Comparison of ENCODE assay signal across 17 cellular contexts in genomic region chr2:23659773-23660172, GRCh38.
DNase-seq lines count a peak whose midpoint lies in the region; ATAC-seq, FAIRE-seq and TF ChIP-seq lines count a peak whose summit lies in the region.
"Had no signal": no experiment of that assay in that cellular context is flagged by ENCODE, and none has a peak within 500 bp of the region (broad histone marks: within the 10 kb centered on the region; RNA-seq: fewer than 3 reads in every experiment).

No MANE protein-coding gene starts in this region.

- 71% methylated on average over 2 of the region's 2 CpGs for WGBS in HepG2 (ENCODE audit: low lambda C conversion rate)
- 90% methylated on average over 2 of the region's 2 CpGs for WGBS in right lobe of liver (ENCODE audit: insufficient coverage, low coverage, low lambda C conversion rate, missing lambda C conversion rate)

- POLR2A ChIA-PET in HepG2 (lab: Yijun Ruan, JAX): no interaction called here

- TF ChIP-seq RAD21 in HepG2 (CRISPR knock-in tag; IDR thresholded peaks at IDR 0.05): no peak

- H3K4me1 ChIP-seq in HepG2 (ENCODE audit: insufficient read depth, low read length) (peaks cover 58% of the 10 kb centered on the region), right lobe of liver (no peaks in the 10 kb centered on the region)
- H3K4me1 ChIP-seq in effector memory CD4-positive, alpha-beta T cell (ENCODE audit: control insufficient read depth, insufficient read depth, low read length, poor library complexity, severe bottlenecking): no peaks in the 10 kb centered on the region

- peaks cover 6% of the 10 kb centered on the region for H3K27me3 Mint-ChIP-seq in nephron (ENCODE audit: low read depth)

- FAIRE-seq in HepG2 (lab: Jason Lieb, UNC): no peak
- FAIRE-seq: A204.1, GM18507 had no signal

- H3K9me3 ChIP-seq in HepG2 (ENCODE audit: low read length) (no peaks in the 10 kb centered on the region), right lobe of liver (no peaks in the 10 kb centered on the region)
- H3K9me3 ChIP-seq in effector memory CD4-positive, alpha-beta T cell (ENCODE audit: control insufficient read depth, low read length): no peaks in the 10 kb centered on the region

- H2AFZ ChIP-seq in HepG2 (ENCODE audit: low read length): no peak overlapping the region

- H3K9me3 Mint-ChIP-seq in nephron: no peaks in the 10 kb centered on the region
- H3K9me3 Mint-ChIP-seq: CD4-positive, alpha-beta T cell; H9 had no signal

- H3K79me2 ChIP-seq in HepG2 (ENCODE audit: insufficient read depth, low read length): no peaks in the 10 kb centered on the region

- no peak for TF ChIP-seq CTCF in HepG2 (CRISPR knock-in tag; IDR thresholded peaks at IDR 0.05)
- TF ChIP-seq CTCF in right lobe of liver (IDR thresholded peaks at IDR 0.05): no peak
- TF ChIP-seq CTCF in nephron (IDR thresholded peaks at IDR 0.05; ENCODE audit: unreplicated experiment in 3 of 3): no peak

- H3K36me3 ChIP-seq in HepG2 (replicated peaks in 1 of 2; ENCODE audit: control insufficient read depth in 1 of 2, insufficient read depth in 2 of 2, low read length in 2 of 2) (no peaks in the 10 kb centered on the region), right lobe of liver (no peaks in the 10 kb centered on the region)
- no peaks in the 10 kb centered on the region for H3K36me3 ChIP-seq in effector memory CD4-positive, alpha-beta T cell (ENCODE audit: control insufficient read depth, insufficient read depth, low read length)

- H3K9ac ChIP-seq in HepG2 (ENCODE audit: insufficient read depth, low read depth, low read length): no peak overlapping the region

- H3K36me3 Mint-ChIP-seq in nephron (ENCODE audit: low read depth): no peaks in the 10 kb centered on the region

- TF ChIP-seq EP300 in HepG2 (IDR thresholded peaks at IDR 0.05; ENCODE audit: low read depth in 2 of 2, low read length in 2 of 2) (no peak), HepG2 (CRISPR knock-in tag; IDR thresholded peaks at IDR 0.05; ENCODE audit: borderline replicate concordance) (no peak)

- H3K4me3 ChIP-seq in HepG2 (replicated peaks in 1 of 3; ENCODE audit: insufficient read depth in 1 of 3, low read depth in 2 of 3, low read length in 3 of 3) (no peak overlapping the region), right lobe of liver (no peak overlapping the region)
- H3K4me3 ChIP-seq in effector memory CD4-positive, alpha-beta T cell (ENCODE audit: insufficient read depth, low read depth, low read length, poor library complexity, severe bottlenecking): no peak overlapping the region

- no peak overlapping the region for H3K4me2 ChIP-seq in HepG2 (ENCODE audit: low read depth, low read length)

- peak overlapping the region in 2 of 3 experiments; percentile 20 to 21 for H3K4me3 Mint-ChIP-seq in nephron
- H3K4me3 Mint-ChIP-seq: B cell; CD4-positive, alpha-beta T cell; H9 had no signal

- DNase-seq in HepG2 (ENCODE audit: low spot score): no peak
- DNase-seq in right lobe of liver: no peak
- peak; percentile 8 for DNase-seq in NCI-H146 treated with DMSO at 0.1 percent for 48 hours (lab: John Stamatoyannopoulos, UW; ENCODE audit: unreplicated experiment)
- DNase-seq in effector memory CD4-positive, alpha-beta T cell: no peak
- DNase-seq: C1 segment of cervical spinal cord; Calu3; CD4-positive, alpha-beta T cell; DMS 273 treated with DMSO at 0.1 percent for 48 hours; GOT3; H9; IMR-90 had no signal

- H3K27ac ChIP-seq in HepG2 (ENCODE audit: extremely low read length, insufficient read depth, low read length) (no peak overlapping the region), right lobe of liver (no peak overlapping the region)
- H3K27ac ChIP-seq in effector memory CD4-positive, alpha-beta T cell (ENCODE audit: insufficient read depth, low read length, poor library complexity, severe bottlenecking): no peak overlapping the region

- no peak for TF ChIP-seq POLR2A in HepG2 (IDR thresholded peaks at IDR 0.05; ENCODE audit: insufficient read depth in 1 of 2, low read depth in 2 of 2, low read length in 2 of 2)
- TF ChIP-seq POLR2A in right lobe of liver (IDR thresholded peaks at IDR 0.05): no peak

- ATAC-seq in HepG2 (no peak), right lobe of liver (no peak), HG03354 (IDR thresholded peaks at IDR 0.05; ENCODE audit: poor library complexity, severe bottlenecking, unreplicated experiment) (no peak), HG02938 (IDR thresholded peaks at IDR 0.05; ENCODE audit: unreplicated experiment) (no peak)

- intact Hi-C loops in HepG2 (cut with micrococcal nuclease; ENCODE audit: unreplicated experiment): no loop called here
- intact Hi-C loops in right lobe of liver (cut with DNase I): no loop called here

- H3K4me1 Mint-ChIP-seq in nephron: peaks cover 57% of the 10 kb centered on the region
- H3K4me1 Mint-ChIP-seq: H9 had no signal

- H3K27me3 ChIP-seq in HepG2 (ENCODE audit: control insufficient read depth in 1 of 2, insufficient read depth in 2 of 2, low read length in 2 of 2) (peaks cover 0 to 15% of the 10 kb centered on the region in 2 experiments; a peak in 2 of 5 replicates), right lobe of liver (no peaks in the 10 kb centered on the region)
- H3K27me3 ChIP-seq in effector memory CD4-positive, alpha-beta T cell (replicated peaks; ENCODE audit: control insufficient read depth, insufficient read depth, low read length, poor library complexity, severe bottlenecking): no peaks in the 10 kb centered on the region

- no TSS peak for BruUV-seq in HepG2 (replicated peaks; lab: Mats Ljungman, UMichigan)

- peak overlapping the region in 2 of 3 experiments; percentile 51 to 86 for H3K27ac Mint-ChIP-seq in nephron
- H3K27ac Mint-ChIP-seq: B cell; CD4-positive, alpha-beta T cell had no signal

- H4K20me1 ChIP-seq in HepG2 (ENCODE audit: insufficient read depth, low read length): no peaks in the 10 kb centered on the region

- CTCF ChIA-PET in HepG2 (lab: Yijun Ruan, JAX; ENCODE audit: low intra/inter-chr PET ratio, low total read pairs): no interaction called here

- in situ Hi-C loops in HepG2 (cut with HindIII; ENCODE audit: extremely low pct_ligation_motif_present, low pct_unique_long_range_greater_than_20kb): no loop called here

TF ChIP-seq in HepG2, 621 proteins besides CTCF, POLR2A, EP300 and RAD21:
- TF ChIP-seq SOX5 (CRISPR knock-in tag; IDR thresholded peaks at IDR 0.05; ENCODE audit: borderline replicate concordance) (no peak), ZNF446 (CRISPR knock-in tag; IDR thresholded peaks at IDR 0.05) (0 out of 2 replicates have a peak, but pooled peaks have one; percentile 21), SNAI1 (CRISPR knock-in tag; IDR thresholded peaks at IDR 0.05; ENCODE audit: borderline replicate concordance) (no peak), ZNF839 (CRISPR knock-in tag; IDR thresholded peaks at IDR 0.05; ENCODE audit: borderline replicate concordance) (no peak), ZNF260 (CRISPR knock-in tag; IDR thresholded peaks at IDR 0.05; ENCODE audit: borderline replicate concordance, low read depth) (no peak)
- TF ChIP-seq, protein P1, sequence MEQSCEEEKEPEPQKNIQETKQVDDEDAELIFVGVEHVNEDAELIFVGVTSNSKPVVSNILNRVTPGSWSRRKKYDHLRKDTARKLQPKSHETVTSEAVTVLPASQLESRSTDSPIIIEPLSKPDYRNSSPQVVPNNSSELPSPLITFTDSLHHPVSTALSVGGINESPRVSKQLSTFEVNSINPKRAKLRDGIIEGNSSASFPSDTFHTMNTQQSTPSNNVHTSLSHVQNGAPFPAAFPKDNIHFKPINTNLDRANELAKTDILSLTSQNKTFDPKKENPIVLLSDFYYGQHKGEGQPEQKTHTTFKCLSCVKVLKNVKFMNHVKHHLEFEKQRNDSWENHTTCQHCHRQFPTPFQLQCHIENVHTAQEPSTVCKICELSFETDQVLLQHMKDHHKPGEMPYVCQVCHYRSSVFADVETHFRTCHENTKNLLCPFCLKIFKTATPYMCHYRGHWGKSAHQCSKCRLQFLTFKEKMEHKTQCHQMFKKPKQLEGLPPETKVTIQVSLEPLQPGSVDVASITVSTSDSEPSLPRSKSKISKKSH (CRISPR knock-in tag; IDR thresholded peaks at IDR 0.05; ENCODE audit: borderline replicate concordance): no peak
